In genomic region chr4:182212211-182212761, GRCh38 we compare ENCODE assay signal across 12 cellular contexts. TPM values are rescaled to one million over a fixed set of nuclear protein-coding genes. Genes with fewer than 3 reads are reported as not detected.
DNase-seq lines count a peak whose midpoint lies in the region; ATAC-seq, FAIRE-seq and TF ChIP-seq lines count a peak whose summit lies in the region.
"Had no signal": no experiment of that assay in that cellular context is flagged by ENCODE, and none has a peak within 500 bp of the region (broad histone marks: within the 10 kb centered on the region; RNA-seq: fewer than 3 reads in every experiment).

No MANE protein-coding gene starts in this region.

- 0 out of 3 replicates have a peak overlapping the region, but pooled peaks have one; percentile 21 for H2BK15ac ChIP-seq in IMR-90 (ENCODE audit: low read depth, low read length)

- H3K4me1 ChIP-seq in A549 (peaks cover 27% of the 10 kb centered on the region), IMR-90 (ENCODE audit: control insufficient read depth, insufficient read depth, low read length) (peaks cover 7% of the 10 kb centered on the region), adipocyte (ENCODE audit: control insufficient read depth, insufficient read depth, low read length) (peaks cover 44% of the 10 kb centered on the region), left lung (no peaks in the 10 kb centered on the region)

- peak overlapping the region; percentile 59 for H2BK5ac ChIP-seq in IMR-90 (ENCODE audit: low read depth, low read length, poor library complexity, severe bottlenecking)

- no peak overlapping the region for H3K4me3 ChIP-seq in A549
- peak overlapping the region; percentile 3; the same call in 1 of the 2 replicates for H3K4me3 ChIP-seq in IMR-90 (ENCODE audit: insufficient read depth, low read depth, low read length)
- H3K4me3 ChIP-seq in adipocyte (ENCODE audit: low read length): peak overlapping the region; percentile 67
- no peak overlapping the region for H3K4me3 ChIP-seq in left lung
- H3K4me3 ChIP-seq: coronary artery had no signal

- peak overlapping the region; percentile 57 for H3K18ac ChIP-seq in IMR-90 (ENCODE audit: low read depth, low read length)

- peak overlapping the region; percentile 6 for H2AFZ ChIP-seq in IMR-90 (replicated peaks; ENCODE audit: low read length, poor library complexity)

- H3K9ac ChIP-seq in IMR-90 (ENCODE audit: low read depth, low read length) (peak overlapping the region; percentile 6; the same call in 1 of the 2 replicates), adipocyte (ENCODE audit: low read length) (peak overlapping the region; percentile 64)

- intact Hi-C loops in IMR-90 (cut with micrococcal nuclease): no loop called here
- intact Hi-C loops in left lung (cut with DNase I): no loop called here

- no peaks in the 10 kb centered on the region for H3K27me3 ChIP-seq in IMR-90 (ENCODE audit: control insufficient read depth, insufficient read depth, low read length)
- no peaks in the 10 kb centered on the region for H3K27me3 ChIP-seq in adipocyte (replicated peaks; ENCODE audit: control insufficient read depth, insufficient read depth, low read length)
- peaks cover 7 to 29% of the 10 kb centered on the region in 2 donors for H3K27me3 ChIP-seq in left lung

- TF ChIP-seq RAD21 in A549 (conservative IDR thresholded peaks at IDR 0.05 in 1 of 2, IDR thresholded peaks at IDR 0.05 in 1 of 2) (no peak), IMR-90 (IDR thresholded peaks at IDR 0.05; ENCODE audit: low read length) (no peak)

- no peak overlapping the region for H4K8ac ChIP-seq in IMR-90 (ENCODE audit: low read depth in 2 of 2, low read length in 2 of 2)

- peak overlapping the region; percentile 24; the same call in 1 of the 2 replicates for H2BK120ac ChIP-seq in IMR-90 (ENCODE audit: low read depth, low read length)

- no peaks in the 10 kb centered on the region for H3K36me3 ChIP-seq in IMR-90 (ENCODE audit: control insufficient read depth, insufficient read depth, low read length)
- H3K36me3 ChIP-seq in adipocyte (ENCODE audit: control insufficient read depth, insufficient read depth, low read length, severe bottlenecking): no peaks in the 10 kb centered on the region
- H3K36me3 ChIP-seq in left lung: no peaks in the 10 kb centered on the region

- DNase-seq in A549 (ENCODE audit: low read depth in 1 of 2, low spot score in 1 of 2) (no peak), IMR-90 (peak; percentile 65), adipocyte (ENCODE audit: low read depth) (peak; percentile 78), left lung (peak; percentile 65 to 70), SKM-1 (lab: John Stamatoyannopoulos, UW; ENCODE audit: unreplicated experiment) (no peak), HTR-8/SVneo (ENCODE audit: insufficient read length, low spot score) (no peak), glomerular visceral epithelial cell (ENCODE audit: extremely low spot score) (no peak), SW 1271 (lab: John Stamatoyannopoulos, UW) (no peak)
- DNase-seq: C1 segment of cervical spinal cord; immature natural killer cell; stimulated activated naive B cell treated with anti-CD40 and anti-IgM and Interleukin-4, amounts not matched to agents 10 μg/mL and 1 μg/mL and 100 μg/mL, for 72 hours had no signal

- CTCF ChIA-PET in A549 (lab: Yijun Ruan, JAX): no interaction called here
- CTCF ChIA-PET in IMR-90 (lab: Yijun Ruan, JAX): no interaction called here

- H3K14ac ChIP-seq in IMR-90 (replicated peaks; ENCODE audit: low read depth, low read length): peak overlapping the region; percentile 59; the same call in 1 of the 2 replicates

- TF ChIP-seq CTCF in A549 (IDR thresholded peaks at IDR 0.05): no peak
- no peak for TF ChIP-seq CTCF in IMR-90 (conservative IDR thresholded peaks at IDR 0.05; ENCODE audit: low read depth, low read length)
- TF ChIP-seq CTCF in left lung (IDR thresholded peaks at IDR 0.05): no peak

- peak overlapping the region; percentile 5; the same call in 1 of the 2 replicates for H4K91ac ChIP-seq in IMR-90 (ENCODE audit: insufficient read depth, low read depth, low read length)

- in situ Hi-C loops in IMR-90 (cut with MboI; ENCODE audit: low sequenced_read_pairs): no loop called here

- no peak for FAIRE-seq in A549 (lab: Jason Lieb, UNC)
- no peak for FAIRE-seq in HTR-8/SVneo (lab: Jason Lieb, UNC)

- peak overlapping the region; percentile 33 to 71; a peak in 4 of 6 replicates for H3K27ac ChIP-seq in A549
- no peak overlapping the region for H3K27ac ChIP-seq in IMR-90 (ENCODE audit: insufficient read depth, low read length)
- no peak overlapping the region for H3K27ac ChIP-seq in left lung
- H3K27ac ChIP-seq: coronary artery had no signal

- peaks cover 14% of the 10 kb centered on the region for H3K9me1 ChIP-seq in IMR-90 (ENCODE audit: insufficient read depth, low read length)

- H3K79me1 ChIP-seq in IMR-90 (ENCODE audit: low read depth in 1 of 2, low read length in 2 of 2): peaks cover 3 to 16% of the 10 kb centered on the region in 2 experiments; a peak in 2 of 4 replicates

- no peak overlapping the region for H3K23ac ChIP-seq in IMR-90 (ENCODE audit: low read depth, low read length)

- H2AK5ac ChIP-seq in IMR-90 (ENCODE audit: low read depth, low read length): no peak overlapping the region

- 0 out of 2 replicates have a peak overlapping the region, but pooled peaks have one; percentile 2 for H3K4ac ChIP-seq in IMR-90 (ENCODE audit: low read depth, low read length)

- H4K20me1 ChIP-seq in IMR-90 (ENCODE audit: insufficient read depth, low read length): no peaks in the 10 kb centered on the region

- TF ChIP-seq EP300 in A549 (IDR thresholded peaks at IDR 0.05): no peak

- H4K5ac ChIP-seq in IMR-90 (ENCODE audit: low read depth, low read length): peak overlapping the region; percentile 6; the same call in 1 of the 2 replicates

- H3K4me2 ChIP-seq in A549 (peak overlapping the region; percentile 50), IMR-90 (ENCODE audit: low read depth, low read length) (peak overlapping the region; percentile 76)

- POLR2A ChIA-PET in A549 (lab: Yijun Ruan, JAX): no interaction called here
- POLR2A ChIA-PET in IMR-90 (lab: Charles Lee; ENCODE audit: unreplicated experiment): no interaction called here

- BruUV-seq in IMR-90 (replicated peaks; lab: Mats Ljungman, UMichigan): no TSS peak

- 0 out of 2 replicates have a peak overlapping the region, but pooled peaks have one; percentile 22 for H2BK20ac ChIP-seq in IMR-90 (ENCODE audit: low read depth, low read length)

- dilution Hi-C loops in IMR-90 (cut with HindIII; ENCODE audit: low sequenced_read_pairs, unreplicated experiment): no loop called here

- ATAC-seq in A549 (no peak), IMR-90 (ENCODE audit: low read depth) (peak; percentile 19; the same call in 1 of the 2 replicates), left lung (peak; percentile 96)
- ATAC-seq: stimulated activated naive B cell treated with anti-CD40 and anti-IgM and Interleukin-4, amounts not matched to agents 10 μg/mL and 1 μg/mL and 100 μg/mL, for 72 hours had no signal

- H3K9me3 ChIP-seq in A549: no peaks in the 10 kb centered on the region
- H3K9me3 ChIP-seq in IMR-90 (ENCODE audit: control insufficient read depth, insufficient read depth, low read length): no peaks in the 10 kb centered on the region
- no peaks in the 10 kb centered on the region for H3K9me3 ChIP-seq in adipocyte (ENCODE audit: control insufficient read depth, low read length)
- H3K9me3 ChIP-seq in left lung: no peaks in the 10 kb centered on the region

- WGBS in A549 (ENCODE audit: missing lambda C conversion rate): 46% methylated on average over 11 of the region's 11 CpGs
- 54% methylated on average over 4 of the region's 11 CpGs; no CpG with 5 or more reads in 1 of the 2 experiments for WGBS in IMR-90 (ENCODE audit: extremely low coverage in 2 of 2, insufficient read length in 1 of 2), 2 experiments

- H2AK9ac ChIP-seq in IMR-90 (replicated peaks; ENCODE audit: low read depth, low read length, poor library complexity): no peak overlapping the region

- TF ChIP-seq POLR2A in A549 (IDR thresholded peaks at IDR 0.05; ENCODE audit: low read length): no peak
- no peak for TF ChIP-seq POLR2A in IMR-90 (IDR thresholded peaks at IDR 0.05; ENCODE audit: low read depth, low read length)

- H3K56ac ChIP-seq in IMR-90 (ENCODE audit: extremely low read depth, insufficient read depth, low read length): no peak overlapping the region

TF ChIP-seq in A549, 52 proteins besides CTCF, POLR2A, EP300 and RAD21:
- TF ChIP-seq RFX5 (IDR thresholded peaks at IDR 0.05) (no peak), ZFP36 (IDR thresholded peaks at IDR 0.05; ENCODE audit: borderline replicate concordance, partially characterized antibody) (no peak), GATA3 (IDR thresholded peaks at IDR 0.05; ENCODE audit: borderline replicate concordance) (no peak), NR3C1 (IDR thresholded peaks at IDR 0.05) (no peak), CHD4 (IDR thresholded peaks at IDR 0.05; ENCODE audit: borderline replicate concordance) (no peak), HOXB13 (CRISPR knock-in tag; IDR thresholded peaks at IDR 0.05; ENCODE audit: low read depth) (no peak), RARB (CRISPR knock-in tag; IDR thresholded peaks at IDR 0.05) (no peak), JUN (IDR thresholded peaks at IDR 0.05) (no peak)

TF ChIP-seq in IMR-90, 13 proteins besides CTCF, POLR2A, EP300 and RAD21 (continues in another document):
- TF ChIP-seq RCOR1 (IDR thresholded peaks at IDR 0.05; ENCODE audit: insufficient replicate concordance, low read length) (no peak), FOS (IDR thresholded peaks at IDR 0.05; ENCODE audit: low read depth, low read length) (no peak), MAZ (IDR thresholded peaks at IDR 0.05; ENCODE audit: borderline replicate concordance, low read depth, low read length) (no peak), RFX5 (IDR thresholded peaks at IDR 0.05; ENCODE audit: low read depth, low read length) (no peak), MXI1 (IDR thresholded peaks at IDR 0.05; ENCODE audit: borderline replicate concordance, low read depth, low read length) (no peak), CEBPB (IDR thresholded peaks at IDR 0.05; ENCODE audit: low read depth, low read length) (no peak), BHLHE40 (IDR thresholded peaks at IDR 0.05; ENCODE audit: low read depth, low read length) (no peak), SMC3 (IDR thresholded peaks at IDR 0.05; ENCODE audit: low read depth, low read length) (no peak), NFE2L2 (IDR thresholded peaks at IDR 0.05; ENCODE audit: low read depth, low read length) (no peak)

RNA-seq across cellular contexts. Expression of gene TENM3, which starts 30.9 kb away (rescaled TPM):
- polyA plus RNA-seq in A549 (2011; rRNA removed) (2.4 and 2.6 TPM in 2 replicates), A549 (2017; fragmentation: RNase III; extraction: RNeasy Plus Mini Kit Qiagen cat#74134 plus additional on column Dnase treatment) (4.8 to 7.3 TPM (median 5.7 TPM) in 3 replicates), IMR-90 (2012; rRNA removed) (29.9 and 31.3 TPM in 2 replicates)
- 0.28 and 0.36 TPM in 2 replicates for polyA plus RNA-seq in A549 (2012; cell fraction: cytosol; rRNA removed)
- 1.2 and 1.7 TPM in 2 replicates for polyA plus RNA-seq in A549 (2012; cell fraction: nucleus; rRNA removed)
- 8.3 and 9.1 TPM in 2 replicates for polyA minus RNA-seq in A549 (2011; rRNA and poly(A)+ RNA removed)
- total RNA-seq in IMR-90 (2012; rRNA removed) (127 and 173 TPM in 2 replicates), left lung (1 to 10 TPM; 3.0 to 5.6 TPM)
- polyA plus RNA-seq in IMR-90 (2012; cell fraction: cytosol; rRNA removed): 17.3 and 27.4 TPM in 2 replicates
- polyA plus RNA-seq in IMR-90 (2012; cell fraction: nucleus; rRNA removed; ENCODE audit: low replicate concordance): 22.0 and 26.1 TPM in 2 replicates
- polyA plus RNA-seq: immature natural killer cell had no signal

Comparison
In these comparisons a context has a peak if more than half of its experiments do, and no peak if none do; other contexts are left out.
1. ATAC-seq: peak in IMR-90 (single experiment) and left lung (single experiment); none in A549 (0 of 2).
2. DNase-seq: peak in IMR-90 (single experiment), adipocyte (single experiment) and left lung (2 of 2); none in A549 (0 of 2), SKM-1 (single experiment), HTR-8/SVneo (single experiment), glomerular visceral epithelial cell (single experiment) and SW 1271 (0 of 2).
3. H3K27ac ChIP-seq: peak in A549 (2 of 2); none in IMR-90 (single experiment) and left lung (0 of 2).
4. H3K4me3 ChIP-seq: peak in IMR-90 (single experiment) and adipocyte (single experiment); none in A549 (single experiment) and left lung (0 of 2).
5. RNA of gene TENM3, which starts 30.9 kb away (total RNA-seq): 127 to 173 TPM in IMR-90; 3.0 to 5.6 TPM in left lung; every median in the first group is over 10 times any median in the second.